8 cellular contexts compared by ENCODE assay signal in genomic region chr16:14071576-14072271, GRCh38. TPM values are rescaled to one million over a fixed set of nuclear protein-coding genes. Genes with fewer than 3 reads are reported as not detected.
DNase-seq lines count a peak whose midpoint lies in the region; ATAC-seq and TF ChIP-seq lines count a peak whose summit lies in the region.

No MANE protein-coding gene starts in this region.

- TF ChIP-seq CTCF in esophagus muscularis mucosa (IDR thresholded peaks at IDR 0.05): no peak
- TF ChIP-seq CTCF in neutrophil (IDR thresholded peaks at IDR 0.05): no peak

- intact Hi-C loops in esophagus muscularis mucosa (cut with DNase I): loop anchor here (5.0 to 10.0 kb wide), 3 partner anchors 116 to 173 kb away; partner anchors contain the start of gene ERCC4

- H3K4me3 ChIP-seq in SK-N-MC (peak overlapping the region; percentile 98), esophagus muscularis mucosa (peak overlapping the region; percentile 80 to 95 (median 88)), neutrophil (ENCODE audit: low read depth in 1 of 2, low read length in 1 of 2) (peak overlapping the region; percentile 54 to 65)

- no peaks in the 10 kb centered on the region for H3K9me3 ChIP-seq in SK-N-MC (ENCODE audit: low read depth, low read length)
- H3K9me3 ChIP-seq in esophagus muscularis mucosa: no peaks in the 10 kb centered on the region
- H3K9me3 ChIP-seq in neutrophil: no peaks in the 10 kb centered on the region

- WGBS in esophagus muscularis mucosa: 13% methylated on average over 6 of the region's 32 CpGs

- H3K4me1 ChIP-seq in esophagus muscularis mucosa (peaks cover 12 to 43% (median 33%) of the 10 kb centered on the region in 4 donors), neutrophil (ENCODE audit: control insufficient read depth in 1 of 2, insufficient read depth in 1 of 2, low read depth in 1 of 2, low read length in 1 of 2) (peaks cover 8 to 12% of the 10 kb centered on the region in 2 experiments)

- DNase-seq in NCI-H146 (lab: John Stamatoyannopoulos, UW): peak; percentile 67
- no peak for DNase-seq in NCI-H146 treated with DMSO at 0.1 percent for 48 hours (lab: John Stamatoyannopoulos, UW; ENCODE audit: unreplicated experiment)
- no peak for DNase-seq in SK-N-MC (ENCODE audit: low read depth, low spot score)
- no peak for DNase-seq in esophagus muscularis mucosa (ENCODE audit: extremely low spot score)
- DNase-seq in T-helper 9 cell: no peak

- no peaks in the 10 kb centered on the region; the same call in 1 of the 2 replicates for H3K36me3 ChIP-seq in SK-N-MC (ENCODE audit: insufficient read depth, low read length)
- peaks cover 0 to 6% (median 2%) of the 10 kb centered on the region in 4 donors for H3K36me3 ChIP-seq in esophagus muscularis mucosa
- no peaks in the 10 kb centered on the region for H3K36me3 ChIP-seq in neutrophil

- no peak for TF ChIP-seq POLR2A in esophagus muscularis mucosa (IDR thresholded peaks at IDR 0.05; ENCODE audit: low read depth)

- no peak overlapping the region for H3K27ac ChIP-seq in SK-N-MC
- H3K27ac ChIP-seq in esophagus muscularis mucosa (replicated peaks in 1 of 4): peak overlapping the region; percentile 82 to 88 (median 86)
- H3K27ac ChIP-seq in neutrophil: no peak overlapping the region

- no peak for TF ChIP-seq EP300 in esophagus muscularis mucosa (IDR thresholded peaks at IDR 0.05)

- peak; percentile 42 for ATAC-seq in HG02571 (IDR thresholded peaks at IDR 0.05; ENCODE audit: unreplicated experiment)
- no peak for ATAC-seq in HG02973 (IDR thresholded peaks at IDR 0.05; ENCODE audit: unreplicated experiment)

- peak overlapping the region; percentile 93 for H3K9ac ChIP-seq in SK-N-MC (ENCODE audit: insufficient read length)

- H3K27me3 ChIP-seq in esophagus muscularis mucosa (no peaks in the 10 kb centered on the region), neutrophil (peaks cover 48% of the 10 kb centered on the region)

RNA-seq across cellular contexts. Expression of gene MRTFB, which starts 0.6 kb away (rescaled TPM):
- total RNA-seq in esophagus muscularis mucosa: 10 to 100 TPM; 36.3 to 63.6 (median 48.2) TPM

Comparison
In these comparisons a context has a peak if more than half of its experiments do, and no peak if none do; other contexts are left out.
1. H3K27ac ChIP-seq: peak in esophagus muscularis mucosa (4 of 4); none in SK-N-MC (single experiment) and neutrophil (single experiment).
2. Peak in every context shown above with its lines, with median percentiles within 50 percentile points of each other: H3K4me3 ChIP-seq.